Comparison of ENCODE assay signal across 8 cellular contexts in genomic region chr19:17948967-17949930, GRCh38. TPM values are rescaled to one million over a fixed set of nuclear protein-coding genes. Genes with fewer than 3 reads are reported as not detected.
DNase-seq lines count a peak whose midpoint lies in the region; ATAC-seq and TF ChIP-seq lines count a peak whose summit lies in the region.

No MANE protein-coding gene starts in this region.

- peaks cover 38% of the 10 kb centered on the region for H3K4me1 Mint-ChIP-seq in activated CD4-positive, alpha-beta memory T cell treated with anti-CD3 and anti-CD28 coated beads, Interleukin-2, amount 10 ng/mL, durations not matched to agents 7 days and 5 days
- peaks cover 30 to 41% of the 10 kb centered on the region in 2 donors for H3K4me1 Mint-ChIP-seq in immature natural killer cell

- peaks cover 50% of the 10 kb centered on the region for H3K27me3 Mint-ChIP-seq in activated CD4-positive, alpha-beta memory T cell treated with anti-CD3 and anti-CD28 coated beads, Interleukin-2, amount 10 ng/mL, durations not matched to agents 7 days and 5 days
- H3K27me3 Mint-ChIP-seq in immature natural killer cell (ENCODE audit: low read depth in 3 of 3), result peaks cover 39 to 48% (median 48%) of the 10 kb centered on the region in 3 donors

- H3K36me3 Mint-ChIP-seq in activated CD4-positive, alpha-beta memory T cell treated with anti-CD3 and anti-CD28 coated beads, Interleukin-2, amount 10 ng/mL, durations not matched to agents 7 days and 5 days (ENCODE audit: low read depth), result no peaks in the 10 kb centered on the region
- no peaks in the 10 kb centered on the region for H3K36me3 Mint-ChIP-seq in immature natural killer cell

- ATAC-seq in gastroesophageal sphincter, result no peak

- H4K20me1 ChIP-seq in BLaER1, result peaks cover 52% of the 10 kb centered on the region

- no peak overlapping the region; the same call in 1 of the 2 replicates for H3K27ac ChIP-seq in BLaER1
- no peak overlapping the region for H3K27ac ChIP-seq in gastroesophageal sphincter

- H3K9me3 Mint-ChIP-seq in activated CD4-positive, alpha-beta memory T cell treated with anti-CD3 and anti-CD28 coated beads, Interleukin-2, amount 10 ng/mL, durations not matched to agents 7 days and 5 days, result no peaks in the 10 kb centered on the region
- H3K9me3 Mint-ChIP-seq in immature natural killer cell, result no peaks in the 10 kb centered on the region

- no peak for TF ChIP-seq CTCF in gastroesophageal sphincter (IDR thresholded peaks at IDR 0.05)

- H3K9ac ChIP-seq in BLaER1, result no peak overlapping the region

- peak; percentile 23 for DNase-seq in GM19240 (ENCODE audit: insufficient read length, low spot score)
- DNase-seq in activated CD4-positive, alpha-beta memory T cell treated with anti-CD3 and anti-CD28 coated beads, Interleukin-2, amount 10 ng/mL, durations not matched to agents 7 days and 5 days, result no peak
- peak in 1 of 3 donors; percentile 10 for DNase-seq in immature natural killer cell
- no peak for DNase-seq in pons (ENCODE audit: low spot score)
- no peak for DNase-seq in erythroblast (lab: John Stamatoyannopoulos, UW)
- no peak for DNase-seq in NCI-H345 treated with DMSO at 0.1 percent for 48 hours (lab: John Stamatoyannopoulos, UW; ENCODE audit: unreplicated experiment)

- peak overlapping the region; percentile 61 for H3K4me3 ChIP-seq in BLaER1
- H3K4me3 ChIP-seq in gastroesophageal sphincter, result peak overlapping the region in 1 of 2 donors; percentile 90

- H3K4me3 Mint-ChIP-seq in activated CD4-positive, alpha-beta memory T cell treated with anti-CD3 and anti-CD28 coated beads, Interleukin-2, amount 10 ng/mL, durations not matched to agents 7 days and 5 days, result peak overlapping the region; percentile 65
- H3K4me3 Mint-ChIP-seq in immature natural killer cell, result peak overlapping the region; percentile 66 to 79 (median 73)

- TF ChIP-seq POLR2A in gastroesophageal sphincter (IDR thresholded peaks at IDR 0.05) (no peak), erythroblast (IDR thresholded peaks at IDR 0.05; ENCODE audit: low read length) (no peak)

- CTCF ChIA-PET in activated CD4-positive, alpha-beta memory T cell treated with anti-CD3 and anti-CD28 coated beads, Interleukin-2, amount 10 ng/mL, durations not matched to agents 7 days and 5 days (lab: Charles Lee), result interaction anchor here (2.8 to 6.8 kb wide), 3 partner anchors 11 to 47 kb away, joined by 16 to 55 read pairs (median 17); partner anchors contain the start of gene CCDC124

- TF ChIP-seq EP300 in gastroesophageal sphincter (IDR thresholded peaks at IDR 0.05), result no peak

- POLR2A ChIA-PET in activated CD4-positive, alpha-beta memory T cell treated with anti-CD3 and anti-CD28 coated beads, Interleukin-2, amount 10 ng/mL, durations not matched to agents 7 days and 5 days (lab: Charles Lee), result interaction anchor here (0.7 to 2.1 kb wide), 3 partner anchors 16 to 53 kb away, joined by 3 to 10 read pairs (median 3); partner anchors contain the start of gene CCDC124

- no peak overlapping the region for H3K27ac Mint-ChIP-seq in activated CD4-positive, alpha-beta memory T cell treated with anti-CD3 and anti-CD28 coated beads, Interleukin-2, amount 10 ng/mL, durations not matched to agents 7 days and 5 days
- H3K27ac Mint-ChIP-seq in immature natural killer cell, result peak overlapping the region in 5 of 6 donors; percentile 72 to 92 (median 86)

- 19 to 39% methylated on average over 14 of the region's 48 CpGs for WGBS in gastroesophageal sphincter (ENCODE audit: low coverage in 1 of 2), 2 donors

- H3K9me3 ChIP-seq in BLaER1 (no peaks in the 10 kb centered on the region), gastroesophageal sphincter (no peaks in the 10 kb centered on the region)

- H3K27me3 ChIP-seq in BLaER1, result peaks cover 58% of the 10 kb centered on the region
- peaks cover 58% of the 10 kb centered on the region for H3K27me3 ChIP-seq in gastroesophageal sphincter

- peaks cover 11% of the 10 kb centered on the region for H3K36me3 ChIP-seq in BLaER1
- H3K36me3 ChIP-seq in gastroesophageal sphincter, result no peaks in the 10 kb centered on the region

- peak overlapping the region; percentile 93 for H3K4me2 ChIP-seq in BLaER1

- H3K4me1 ChIP-seq in BLaER1 (peaks cover 78% of the 10 kb centered on the region), gastroesophageal sphincter (peaks cover 0 to 73% (median 30%) of the 10 kb centered on the region in 3 donors)

RNA-seq across cellular contexts. Expression of gene CCDC124, which starts 16.4 kb away (rescaled TPM):
- 10 to 100 TPM; 59.3 to 60.8 TPM for total RNA-seq in activated CD4-positive, alpha-beta memory T cell treated with anti-CD3 and anti-CD28 coated beads, Interleukin-2, amount 10 ng/mL, durations not matched to agents 7 days and 5 days
- 10 to 100 TPM; 45.5 to 76.9 (median 52.1) TPM for polyA plus RNA-seq in immature natural killer cell
- total RNA-seq in gastroesophageal sphincter, result 10 to 100 TPM; 48.1 to 75.9 (median 56.6) TPM

RNA-seq across cellular contexts. Expression of gene KCNN1, which starts 17.7 kb away (rescaled TPM):
- total RNA-seq in activated CD4-positive, alpha-beta memory T cell treated with anti-CD3 and anti-CD28 coated beads, Interleukin-2, amount 10 ng/mL, durations not matched to agents 7 days and 5 days, result not detected
- polyA plus RNA-seq in immature natural killer cell, result not detected
- total RNA-seq in gastroesophageal sphincter, result under 1 TPM in 2 of 4 donors, not detected in 2; 0.20 to 0.89 TPM

RNA-seq across cellular contexts. Expression of gene ARRDC2, which starts 58.7 kb away (rescaled TPM):
- 10 to 100 TPM; 60.7 to 62.0 TPM for total RNA-seq in activated CD4-positive, alpha-beta memory T cell treated with anti-CD3 and anti-CD28 coated beads, Interleukin-2, amount 10 ng/mL, durations not matched to agents 7 days and 5 days
- polyA plus RNA-seq in immature natural killer cell, result 10 to 100 TPM; 31.4 to 39.2 (median 38.6) TPM
- total RNA-seq in gastroesophageal sphincter, result 10 to 100 TPM; 31.9 to 64.6 (median 47.5) TPM
